ENCODE assay signal across 1 cellular context in the genomic region with DNA sequence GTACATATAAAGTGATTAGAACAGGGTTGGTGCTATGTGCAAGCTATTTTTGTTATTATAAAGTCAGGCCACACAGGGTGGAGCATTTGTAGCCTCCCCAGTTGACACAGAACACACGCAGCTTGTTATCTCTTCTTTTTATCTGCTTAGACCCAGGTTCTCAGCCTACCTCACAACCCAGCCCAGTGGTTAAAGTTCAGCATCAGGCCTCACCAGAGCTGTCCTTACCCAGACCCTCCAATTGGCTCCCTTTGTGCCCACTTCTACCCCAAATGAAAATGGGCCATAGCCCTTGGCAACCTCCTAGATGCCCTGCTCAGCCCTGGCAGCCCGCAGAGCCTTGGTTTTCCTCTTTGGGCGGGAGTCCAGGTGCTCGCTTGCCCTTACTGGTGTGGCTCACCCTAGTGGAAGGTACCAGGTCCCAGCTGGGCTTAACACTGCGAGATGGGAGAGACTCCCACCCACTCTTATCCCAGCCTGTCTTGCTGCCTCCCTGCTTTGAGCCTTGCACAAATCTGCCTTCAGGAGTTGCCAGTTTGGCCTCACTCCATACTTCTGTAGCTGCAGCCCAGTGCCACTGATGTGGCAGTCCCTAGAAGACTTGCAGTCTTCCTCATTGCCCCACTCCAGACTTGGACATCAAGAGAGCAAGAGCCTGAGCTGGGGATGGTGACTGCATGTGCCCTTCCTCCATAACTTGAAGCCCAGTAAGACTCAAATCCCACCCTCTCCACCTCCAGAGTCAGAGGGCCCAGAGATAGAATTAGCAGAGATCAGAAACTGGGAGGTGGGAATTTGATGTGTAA.
TF ChIP-seq lines count a peak whose summit lies in the region.

No MANE protein-coding gene starts in this region.

TF ChIP-seq in K562, 482 proteins besides CTCF, POLR2A, EP300 and RAD21:
- TF ChIP-seq SRSF7 (optimal IDR thresholded peaks at IDR 0.05; ENCODE audit: low read depth, low read length) (no peak), CXXC5 (CRISPR knock-in tag; IDR thresholded peaks at IDR 0.05) (no peak), MYNN (IDR thresholded peaks at IDR 0.05) (peak; percentile 28; the same call in 1 of the 2 replicates), MYNN (CRISPR knock-in tag; IDR thresholded peaks at IDR 0.05) (no peak), RHOXF2B (CRISPR knock-in tag; conservative IDR thresholded peaks at IDR 0.05) (no peak), FOXA1 (IDR thresholded peaks at IDR 0.05; ENCODE audit: borderline replicate concordance) (no peak), TAF1 (IDR thresholded peaks at IDR 0.05; ENCODE audit: control insufficient read depth, extremely low read depth, insufficient read depth, low read length, severe bottlenecking) (no peak), TGIF2 (CRISPR knock-in tag; IDR thresholded peaks at IDR 0.05) (no peak), ARNT (IDR thresholded peaks at IDR 0.05) (no peak), KDM4B (IDR thresholded peaks at IDR 0.05; ENCODE audit: borderline replicate concordance in 2 of 2, low read depth in 1 of 2) (no peak), RAD51 (IDR thresholded peaks at IDR 0.05; ENCODE audit: borderline replicate concordance, low read depth) (no peak), HDAC3 (IDR thresholded peaks at IDR 0.05; ENCODE audit: borderline replicate concordance, partially characterized antibody) (no peak), POLR2AphosphoS5 (IDR thresholded peaks at IDR 0.05; ENCODE audit: control insufficient read depth, insufficient read depth, low read depth, low read length) (peak; percentile 12; the same call in 1 of the 2 replicates)
- TF ChIP-seq, protein P1, sequence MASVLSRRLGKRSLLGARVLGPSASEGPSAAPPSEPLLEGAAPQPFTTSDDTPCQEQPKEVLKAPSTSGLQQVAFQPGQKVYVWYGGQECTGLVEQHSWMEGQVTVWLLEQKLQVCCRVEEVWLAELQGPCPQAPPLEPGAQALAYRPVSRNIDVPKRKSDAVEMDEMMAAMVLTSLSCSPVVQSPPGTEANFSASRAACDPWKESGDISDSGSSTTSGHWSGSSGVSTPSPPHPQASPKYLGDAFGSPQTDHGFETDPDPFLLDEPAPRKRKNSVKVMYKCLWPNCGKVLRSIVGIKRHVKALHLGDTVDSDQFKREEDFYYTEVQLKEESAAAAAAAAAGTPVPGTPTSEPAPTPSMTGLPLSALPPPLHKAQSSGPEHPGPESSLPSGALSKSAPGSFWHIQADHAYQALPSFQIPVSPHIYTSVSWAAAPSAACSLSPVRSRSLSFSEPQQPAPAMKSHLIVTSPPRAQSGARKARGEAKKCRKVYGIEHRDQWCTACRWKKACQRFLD (CRISPR knock-in tag; IDR thresholded peaks at IDR 0.05) = no peak
- TF ChIP-seq, protein P2, sequence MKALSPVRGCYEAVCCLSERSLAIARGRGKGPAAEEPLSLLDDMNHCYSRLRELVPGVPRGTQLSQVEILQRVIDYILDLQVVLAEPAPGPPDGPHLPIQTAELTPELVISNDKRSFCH (CRISPR knock-in tag; IDR thresholded peaks at IDR 0.05) = no peak
- TF ChIP-seq, protein P2 (tag; IDR thresholded peaks at IDR 0.05) = no peak
